18 cellular contexts compared by ENCODE assay signal in the genomic region with DNA sequence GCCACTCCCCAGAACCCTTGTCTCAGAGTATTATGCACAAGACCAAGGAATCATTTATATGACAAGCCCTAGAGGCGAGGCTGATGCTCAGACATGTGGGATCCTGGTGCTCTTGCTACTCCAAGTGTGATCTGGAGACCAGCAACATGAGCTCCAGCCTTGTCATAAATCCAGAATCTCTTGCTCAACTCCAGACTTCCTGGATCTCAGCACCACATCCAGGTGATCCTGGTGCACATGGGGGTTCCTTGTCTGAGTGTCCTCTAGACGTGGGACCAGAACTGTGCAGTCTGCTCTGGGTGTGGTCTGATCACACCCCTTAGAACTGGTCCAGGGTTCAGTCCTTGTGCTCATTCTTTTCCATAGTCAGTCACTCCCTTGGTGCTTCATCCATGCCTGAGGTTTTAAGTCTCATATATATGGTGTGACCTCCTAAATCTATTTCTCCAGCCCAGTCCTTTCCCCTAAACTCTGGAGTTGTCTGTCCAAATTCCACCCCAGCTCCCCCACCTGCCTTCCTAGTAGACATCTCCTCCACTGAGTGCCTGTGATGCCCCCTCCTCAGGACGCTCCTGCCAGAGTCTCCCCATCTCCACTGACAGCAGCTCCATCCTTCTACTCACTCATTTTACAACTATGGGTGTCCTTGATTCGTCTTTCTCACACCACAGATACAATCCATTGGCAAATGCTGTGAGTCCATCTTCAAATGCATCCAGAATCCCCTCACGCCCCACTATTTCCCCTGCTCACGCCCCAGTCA. TPM values are rescaled to one million over a fixed set of nuclear protein-coding genes. Genes with fewer than 3 reads are reported as not detected.
DNase-seq lines count a peak whose midpoint lies in the region; ATAC-seq and TF ChIP-seq lines count a peak whose summit lies in the region.
"Had no signal": no experiment of that assay in that cellular context is flagged by ENCODE, and none has a peak within 500 bp of the region (broad histone marks: within the 10 kb centered on the region; RNA-seq: fewer than 3 reads in every experiment).

No MANE protein-coding gene starts in this region.

- no peak for TF ChIP-seq CTCF in neutrophil (IDR thresholded peaks at IDR 0.05)

- H3K27me3 ChIP-seq in neutrophil, result peaks cover under 1% of the 10 kb centered on the region
- H3K27me3 ChIP-seq: vagina had no signal

- H3K4me3 ChIP-seq in neutrophil (ENCODE audit: low read depth in 1 of 2, low read length in 1 of 2), result no peak overlapping the region
- H3K4me3 ChIP-seq: vagina had no signal

- H3K36me3 Mint-ChIP-seq in activated CD8-positive, alpha-beta memory T cell treated with anti-CD3 and anti-CD28 coated beads, Interleukin-2, amount 10 ng/mL, durations not matched to agents 7 days and 5 days, result peaks cover 46% of the 10 kb centered on the region
- H3K36me3 Mint-ChIP-seq in activated naive CD8-positive, alpha-beta T cell treated with anti-CD3 and anti-CD28 coated beads, Interleukin-2, amount 10 ng/mL, durations not matched to agents 7 days and 5 days, result peaks cover 39% of the 10 kb centered on the region

- H3K36me3 ChIP-seq in neutrophil, result peaks cover 55% of the 10 kb centered on the region

- H3K4me1 ChIP-seq in neutrophil (ENCODE audit: control insufficient read depth in 1 of 2, insufficient read depth in 1 of 2, low read depth in 1 of 2, low read length in 1 of 2), result peaks cover 30 to 35% of the 10 kb centered on the region in 2 experiments
- H3K4me1 ChIP-seq: foreskin keratinocyte had no signal

- H3K4me3 Mint-ChIP-seq in activated CD8-positive, alpha-beta memory T cell treated with anti-CD3 and anti-CD28 coated beads, Interleukin-2, amount 10 ng/mL, durations not matched to agents 7 days and 5 days, result no peak overlapping the region
- H3K4me3 Mint-ChIP-seq in activated naive CD8-positive, alpha-beta T cell treated with anti-CD3 and anti-CD28 coated beads, Interleukin-2, amount 10 ng/mL, durations not matched to agents 7 days and 5 days, result peak overlapping the region; percentile 93

- POLR2A ChIA-PET in activated naive CD8-positive, alpha-beta T cell treated with anti-CD3 and anti-CD28 coated beads, Interleukin-2, amount 10 ng/mL, durations not matched to agents 7 days and 5 days (lab: Charles Lee), result interaction anchor here (0.5 to 1.2 kb wide), 6 partner anchors 11 to 155 kb away, joined by 3 to 4 read pairs (median 3); no protein-coding TSS in a partner anchor

- H3K4me1 Mint-ChIP-seq in activated CD8-positive, alpha-beta memory T cell treated with anti-CD3 and anti-CD28 coated beads, Interleukin-2, amount 10 ng/mL, durations not matched to agents 7 days and 5 days, result peaks cover 43% of the 10 kb centered on the region
- H3K4me1 Mint-ChIP-seq in activated naive CD8-positive, alpha-beta T cell treated with anti-CD3 and anti-CD28 coated beads, Interleukin-2, amount 10 ng/mL, durations not matched to agents 7 days and 5 days, result peaks cover 41% of the 10 kb centered on the region

- no peaks in the 10 kb centered on the region for H3K27me3 Mint-ChIP-seq in activated CD8-positive, alpha-beta memory T cell treated with anti-CD3 and anti-CD28 coated beads, Interleukin-2, amount 10 ng/mL, durations not matched to agents 7 days and 5 days
- H3K27me3 Mint-ChIP-seq in activated naive CD8-positive, alpha-beta T cell treated with anti-CD3 and anti-CD28 coated beads, Interleukin-2, amount 10 ng/mL, durations not matched to agents 7 days and 5 days, result no peaks in the 10 kb centered on the region

- CTCF ChIA-PET in activated CD8-positive, alpha-beta memory T cell treated with anti-CD3 and anti-CD28 coated beads, Interleukin-2, amount 10 ng/mL, durations not matched to agents 7 days and 5 days (lab: Charles Lee), result interaction anchor here (1.9 kb wide), 1 partner anchor 15 kb away, joined by 5 read pairs; no protein-coding TSS in a partner anchor

- no peaks in the 10 kb centered on the region for H3K9me3 Mint-ChIP-seq in activated CD8-positive, alpha-beta memory T cell treated with anti-CD3 and anti-CD28 coated beads, Interleukin-2, amount 10 ng/mL, durations not matched to agents 7 days and 5 days (ENCODE audit: low read depth)
- H3K9me3 Mint-ChIP-seq in activated naive CD8-positive, alpha-beta T cell treated with anti-CD3 and anti-CD28 coated beads, Interleukin-2, amount 10 ng/mL, durations not matched to agents 7 days and 5 days, result no peaks in the 10 kb centered on the region

- DNase-seq in activated CD8-positive, alpha-beta memory T cell treated with anti-CD3 and anti-CD28 coated beads, Interleukin-2, amount 10 ng/mL, durations not matched to agents 7 days and 5 days, result no peak
- DNase-seq in activated CD8-positive, alpha-beta memory T cell treated with anti-CD3 and anti-CD28 coated beads, Interleukin-2, amount 50 U/mL, for 4 hours, result no peak
- peak; percentile 64 for DNase-seq in M059J (ENCODE audit: low read depth)
- DNase-seq in activated naive CD8-positive, alpha-beta T cell treated with anti-CD3 and anti-CD28 coated beads, Interleukin-2, amount 10 ng/mL, durations not matched to agents 7 days and 5 days, result no peak
- no peak for DNase-seq in NCI-H128 (lab: John Stamatoyannopoulos, UW; ENCODE audit: unreplicated experiment)
- DNase-seq in SKM-1 treated with dmso at 0.1 percent for 144 hours (lab: John Stamatoyannopoulos, UW; ENCODE audit: unreplicated experiment), result no peak
- DNase-seq: foreskin keratinocyte; mesendoderm; NCI-H1048; NCI-H2227 treated with DMSO at 0.1 percent for 48 hours; nucleus accumbens; SHP77; stimulated activated naive CD4-positive, alpha-beta T cell treated with Interleukin-2 at 50 U/mL for 16 hours had no signal

- peak overlapping the region; percentile 61 for H3K27ac Mint-ChIP-seq in activated CD8-positive, alpha-beta memory T cell treated with anti-CD3 and anti-CD28 coated beads, Interleukin-2, amount 10 ng/mL, durations not matched to agents 7 days and 5 days
- H3K27ac Mint-ChIP-seq in activated naive CD8-positive, alpha-beta T cell treated with anti-CD3 and anti-CD28 coated beads, Interleukin-2, amount 10 ng/mL, durations not matched to agents 7 days and 5 days, result peak overlapping the region; percentile 73

- H3K27ac ChIP-seq in neutrophil, result peak overlapping the region; percentile 90
- H3K27ac ChIP-seq: foreskin keratinocyte, vagina had no signal

- peaks cover 3% of the 10 kb centered on the region for H3K9me3 ChIP-seq in neutrophil
- H3K9me3 ChIP-seq: vagina had no signal

- ATAC-seq in activated CD8-positive, alpha-beta memory T cell treated with anti-CD3 and anti-CD28 coated beads, Interleukin-2, amount 10 ng/mL, durations not matched to agents 7 days and 5 days, result peak; percentile 9
- ATAC-seq in activated naive CD8-positive, alpha-beta T cell treated with anti-CD3 and anti-CD28 coated beads, Interleukin-2, amount 10 ng/mL, durations not matched to agents 7 days and 5 days (ENCODE audit: low read depth), result peak; percentile 4
- ATAC-seq in GM19328 (IDR thresholded peaks at IDR 0.05; ENCODE audit: unreplicated experiment), result no peak
- ATAC-seq: foreskin keratinocyte, HepG2, sciatic nerve had no signal

RNA-seq across cellular contexts. Expression of gene HLA-B, which starts 5.1 kb away (rescaled TPM):
- total RNA-seq in activated CD8-positive, alpha-beta memory T cell treated with anti-CD3 and anti-CD28 coated beads, Interleukin-2, amount 10 ng/mL, durations not matched to agents 7 days and 5 days, result 1,000 to 10,000 TPM; 4,786 to 5,045 TPM
- 5,375 and 6,541 TPM in 2 replicates for total RNA-seq in M059J (2014; rRNA removed; shearing (Covaris generic))
- total RNA-seq in activated naive CD8-positive, alpha-beta T cell treated with anti-CD3 and anti-CD28 coated beads, Interleukin-2, amount 10 ng/mL, durations not matched to agents 7 days and 5 days, result 1,000 to 10,000 TPM; 5,415 to 5,542 TPM

RNA-seq across cellular contexts. Expression of gene MICA, which starts 51.5 kb away (rescaled TPM):
- total RNA-seq in activated CD8-positive, alpha-beta memory T cell treated with anti-CD3 and anti-CD28 coated beads, Interleukin-2, amount 10 ng/mL, durations not matched to agents 7 days and 5 days, result 10 to 100 TPM; 15.6 to 24.7 TPM
- 155 and 164 TPM in 2 replicates for total RNA-seq in M059J (2014; rRNA removed; shearing (Covaris generic))
- 10 to 100 TPM; 24.1 to 25.8 TPM for total RNA-seq in activated naive CD8-positive, alpha-beta T cell treated with anti-CD3 and anti-CD28 coated beads, Interleukin-2, amount 10 ng/mL, durations not matched to agents 7 days and 5 days
